ENCODE assay signal across 1 cellular context in genomic region chr3:126184465-126185000, GRCh38.
TF ChIP-seq lines count a peak whose summit lies in the region.

No MANE protein-coding gene starts in this region.

TF ChIP-seq in HepG2, 621 proteins besides CTCF, POLR2A, EP300 and RAD21 (continued from another document):
- no peak for TF ChIP-seq ZNF33B (CRISPR knock-in tag; IDR thresholded peaks at IDR 0.05)
- TF ChIP-seq ZNF788 (CRISPR knock-in tag; IDR thresholded peaks at IDR 0.05; ENCODE audit: borderline replicate concordance): peak; percentile 37; the same call in 1 of the 2 replicates
- no peak for TF ChIP-seq HOXA7 (CRISPR knock-in tag; IDR thresholded peaks at IDR 0.05)
- no peak for TF ChIP-seq ATF7 (IDR thresholded peaks at IDR 0.05)
- 0 out of 2 replicates have a peak, but pooled peaks have one; percentile 39 for TF ChIP-seq ATF7 (CRISPR knock-in tag; IDR thresholded peaks at IDR 0.05)
- 0 out of 2 replicates have a peak, but pooled peaks have one; percentile 24 for TF ChIP-seq DMAP1 (CRISPR knock-in tag; IDR thresholded peaks at IDR 0.05)
- 0 out of 2 replicates have a peak, but pooled peaks have one; percentile 51 for TF ChIP-seq ZNF772 (CRISPR knock-in tag; IDR thresholded peaks at IDR 0.05)
- TF ChIP-seq, protein P1, sequence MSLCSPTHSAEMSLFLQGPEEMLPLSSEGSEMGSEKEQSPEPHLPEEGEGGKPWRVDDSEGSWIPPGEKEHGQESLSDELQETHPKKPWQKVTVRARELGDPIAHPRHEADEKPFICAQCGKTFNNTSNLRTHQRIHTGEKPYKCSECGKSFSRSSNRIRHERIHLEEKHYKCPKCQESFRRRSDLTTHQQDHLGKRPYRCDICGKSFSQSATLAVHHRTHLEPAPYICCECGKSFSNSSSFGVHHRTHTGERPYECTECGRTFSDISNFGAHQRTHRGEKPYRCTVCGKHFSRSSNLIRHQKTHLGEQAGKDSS (CRISPR knock-in tag; IDR thresholded peaks at IDR 0.05; ENCODE audit: borderline replicate concordance, low read depth): peak; percentile 82; the same call in 1 of the 2 replicates
- TF ChIP-seq ZNF503 (CRISPR knock-in tag; IDR thresholded peaks at IDR 0.05): 0 out of 2 replicates have a peak, but pooled peaks have one; percentile 43
- TF ChIP-seq HDAC2 (CRISPR knock-in tag; IDR thresholded peaks at IDR 0.05): 0 out of 2 replicates have a peak, but pooled peaks have one; percentile 44
- TF ChIP-seq PITX1 (CRISPR knock-in tag; IDR thresholded peaks at IDR 0.05): 0 out of 2 replicates have a peak, but pooled peaks have one; percentile 9
- TF ChIP-seq ZNF704 (CRISPR knock-in tag; IDR thresholded peaks at IDR 0.05; ENCODE audit: borderline replicate concordance): no peak
- TF ChIP-seq POLR2AphosphoS5 (IDR thresholded peaks at IDR 0.05; ENCODE audit: low read depth, low read length): peak; percentile 32; the same call in 1 of the 2 replicates
- 0 out of 2 replicates have a peak, but pooled peaks have one; percentile 33 for TF ChIP-seq ZNF280D (CRISPR knock-in tag; IDR thresholded peaks at IDR 0.05)
- peak; percentile 72; the same call in 1 of the 2 replicates for TF ChIP-seq SOX5 (CRISPR knock-in tag; IDR thresholded peaks at IDR 0.05; ENCODE audit: borderline replicate concordance)
- peak; percentile 45; the same call in 1 of the 2 replicates for TF ChIP-seq CREM (IDR thresholded peaks at IDR 0.05)
- TF ChIP-seq CREM (CRISPR knock-in tag; IDR thresholded peaks at IDR 0.05): no peak
- no peak for TF ChIP-seq SRY (CRISPR knock-in tag; IDR thresholded peaks at IDR 0.05)
- no peak for TF ChIP-seq JUNB (CRISPR knock-in tag; IDR thresholded peaks at IDR 0.05; ENCODE audit: borderline replicate concordance)
- TF ChIP-seq SYNCRIP (IDR thresholded peaks at IDR 0.05; ENCODE audit: insufficient read depth, low read depth, low read length): no peak
- no peak for TF ChIP-seq GZF1 (CRISPR knock-in tag; IDR thresholded peaks at IDR 0.05)
- TF ChIP-seq BCLAF1 (IDR thresholded peaks at IDR 0.05): no peak
- TF ChIP-seq MTERF4 (CRISPR knock-in tag; IDR thresholded peaks at IDR 0.05): no peak
- TF ChIP-seq ZNF563 (CRISPR knock-in tag; IDR thresholded peaks at IDR 0.05): no peak
- TF ChIP-seq PHF5A (CRISPR knock-in tag; IDR thresholded peaks at IDR 0.05; ENCODE audit: low read depth, unreplicated experiment): no peak
- no peak for TF ChIP-seq TBP (CRISPR knock-in tag; IDR thresholded peaks at IDR 0.05)
- peak; percentile 36; the same call in 1 of the 2 replicates for TF ChIP-seq SAP130 (CRISPR knock-in tag; IDR thresholded peaks at IDR 0.05; ENCODE audit: low read depth)
- peak; percentile 63; the same call in 1 of the 2 replicates for TF ChIP-seq FOXA3 (CRISPR knock-in tag; IDR thresholded peaks at IDR 0.05)
- TF ChIP-seq, protein P2, sequence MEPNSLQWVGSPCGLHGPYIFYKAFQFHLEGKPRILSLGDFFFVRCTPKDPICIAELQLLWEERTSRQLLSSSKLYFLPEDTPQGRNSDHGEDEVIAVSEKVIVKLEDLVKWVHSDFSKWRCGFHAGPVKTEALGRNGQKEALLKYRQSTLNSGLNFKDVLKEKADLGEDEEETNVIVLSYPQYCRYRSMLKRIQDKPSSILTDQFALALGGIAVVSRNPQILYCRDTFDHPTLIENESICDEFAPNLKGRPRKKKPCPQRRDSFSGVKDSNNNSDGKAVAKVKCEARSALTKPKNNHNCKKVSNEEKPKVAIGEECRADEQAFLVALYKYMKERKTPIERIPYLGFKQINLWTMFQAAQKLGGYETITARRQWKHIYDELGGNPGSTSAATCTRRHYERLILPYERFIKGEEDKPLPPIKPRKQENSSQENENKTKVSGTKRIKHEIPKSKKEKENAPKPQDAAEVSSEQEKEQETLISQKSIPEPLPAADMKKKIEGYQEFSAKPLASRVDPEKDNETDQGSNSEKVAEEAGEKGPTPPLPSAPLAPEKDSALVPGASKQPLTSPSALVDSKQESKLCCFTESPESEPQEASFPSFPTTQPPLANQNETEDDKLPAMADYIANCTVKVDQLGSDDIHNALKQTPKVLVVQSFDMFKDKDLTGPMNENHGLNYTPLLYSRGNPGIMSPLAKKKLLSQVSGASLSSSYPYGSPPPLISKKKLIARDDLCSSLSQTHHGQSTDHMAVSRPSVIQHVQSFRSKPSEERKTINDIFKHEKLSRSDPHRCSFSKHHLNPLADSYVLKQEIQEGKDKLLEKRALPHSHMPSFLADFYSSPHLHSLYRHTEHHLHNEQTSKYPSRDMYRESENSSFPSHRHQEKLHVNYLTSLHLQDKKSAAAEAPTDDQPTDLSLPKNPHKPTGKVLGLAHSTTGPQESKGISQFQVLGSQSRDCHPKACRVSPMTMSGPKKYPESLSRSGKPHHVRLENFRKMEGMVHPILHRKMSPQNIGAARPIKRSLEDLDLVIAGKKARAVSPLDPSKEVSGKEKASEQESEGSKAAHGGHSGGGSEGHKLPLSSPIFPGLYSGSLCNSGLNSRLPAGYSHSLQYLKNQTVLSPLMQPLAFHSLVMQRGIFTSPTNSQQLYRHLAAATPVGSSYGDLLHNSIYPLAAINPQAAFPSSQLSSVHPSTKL (CRISPR knock-in tag; IDR thresholded peaks at IDR 0.05): no peak
- no peak for TF ChIP-seq ZNF496 (CRISPR knock-in tag; IDR thresholded peaks at IDR 0.05; ENCODE audit: insufficient replicate concordance)
- peak; percentile 17; the same call in 1 of the 2 replicates for TF ChIP-seq MEF2D (CRISPR knock-in tag; IDR thresholded peaks at IDR 0.05)
- TF ChIP-seq, protein P3, sequence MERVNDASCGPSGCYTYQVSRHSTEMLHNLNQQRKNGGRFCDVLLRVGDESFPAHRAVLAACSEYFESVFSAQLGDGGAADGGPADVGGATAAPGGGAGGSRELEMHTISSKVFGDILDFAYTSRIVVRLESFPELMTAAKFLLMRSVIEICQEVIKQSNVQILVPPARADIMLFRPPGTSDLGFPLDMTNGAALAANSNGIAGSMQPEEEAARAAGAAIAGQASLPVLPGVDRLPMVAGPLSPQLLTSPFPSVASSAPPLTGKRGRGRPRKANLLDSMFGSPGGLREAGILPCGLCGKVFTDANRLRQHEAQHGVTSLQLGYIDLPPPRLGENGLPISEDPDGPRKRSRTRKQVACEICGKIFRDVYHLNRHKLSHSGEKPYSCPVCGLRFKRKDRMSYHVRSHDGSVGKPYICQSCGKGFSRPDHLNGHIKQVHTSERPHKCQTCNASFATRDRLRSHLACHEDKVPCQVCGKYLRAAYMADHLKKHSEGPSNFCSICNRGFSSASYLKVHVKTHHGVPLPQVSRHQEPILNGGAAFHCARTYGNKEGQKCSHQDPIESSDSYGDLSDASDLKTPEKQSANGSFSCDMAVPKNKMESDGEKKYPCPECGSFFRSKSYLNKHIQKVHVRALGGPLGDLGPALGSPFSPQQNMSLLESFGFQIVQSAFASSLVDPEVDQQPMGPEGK (CRISPR knock-in tag; IDR thresholded peaks at IDR 0.05): peak; percentile 14; the same call in 1 of the 2 replicates
- TF ChIP-seq RARA (CRISPR knock-in tag; IDR thresholded peaks at IDR 0.05): peak; percentile 61
- peak; percentile 17 for TF ChIP-seq SALL1 (CRISPR knock-in tag; IDR thresholded peaks at IDR 0.05)
- no peak for TF ChIP-seq ZNF816 (CRISPR knock-in tag; IDR thresholded peaks at IDR 0.05; ENCODE audit: borderline replicate concordance)
- no peak for TF ChIP-seq ATF1 (CRISPR knock-in tag; IDR thresholded peaks at IDR 0.05)
- TF ChIP-seq NCOA2 (CRISPR knock-in tag; IDR thresholded peaks at IDR 0.05): peak; percentile 52; the same call in 1 of the 2 replicates
- no peak for TF ChIP-seq ZNF10 (CRISPR knock-in tag; IDR thresholded peaks at IDR 0.05; ENCODE audit: borderline replicate concordance, low read depth)
- no peak for TF ChIP-seq ZFP90 (CRISPR knock-in tag; IDR thresholded peaks at IDR 0.05; ENCODE audit: borderline replicate concordance)
- TF ChIP-seq MAFF (IDR thresholded peaks at IDR 0.05; ENCODE audit: low read depth, low read length): peak; percentile 99
TF ChIP-seq in HepG2: peak in this region for 75.
